ENCODE assay signal across 7 cellular contexts in the genomic region with DNA sequence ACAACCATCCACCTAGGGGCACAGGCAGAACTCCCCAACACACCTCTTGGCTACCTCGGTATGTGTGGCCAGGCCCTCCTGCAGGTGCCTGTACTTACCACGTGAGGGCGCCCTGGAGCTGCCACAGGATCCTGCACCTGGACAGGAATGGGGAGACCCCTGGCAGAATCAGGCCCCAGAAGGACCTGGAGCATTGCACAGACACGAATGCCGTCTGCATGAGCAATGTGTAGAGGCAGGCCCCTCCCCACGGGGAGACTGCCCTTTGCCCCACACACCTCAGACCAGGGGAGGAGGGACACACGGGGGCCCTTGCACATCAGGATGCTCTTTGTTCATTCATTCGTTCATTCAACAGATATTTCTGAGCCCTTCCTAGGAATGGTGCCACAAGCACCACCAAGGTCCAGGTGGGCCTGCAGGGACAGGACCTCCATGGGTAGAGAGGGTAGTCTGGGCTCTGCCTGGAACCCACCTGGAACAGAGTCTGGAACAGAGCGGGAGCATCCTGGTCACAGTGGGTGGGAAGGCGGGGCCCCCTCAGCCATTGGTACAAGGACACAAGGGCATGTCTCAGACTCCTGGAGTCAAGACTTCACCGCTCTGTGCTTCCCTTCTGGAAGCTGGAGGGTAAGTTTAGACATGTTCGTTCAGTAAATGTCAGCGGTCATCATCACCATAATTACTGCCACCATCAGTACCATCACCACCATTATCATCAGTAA. TPM values are rescaled to one million over a fixed set of nuclear protein-coding genes. Genes with fewer than 3 reads are reported as not detected.
A peak's percentile ranks its signal among the peaks of the same experiment; 100 is the strongest.
DNase-seq lines count a peak whose midpoint lies in the region; ATAC-seq, FAIRE-seq and TF ChIP-seq lines count a peak whose summit lies in the region.

No MANE protein-coding gene starts in this region.

- H3K27ac Mint-ChIP-seq in activated CD4-positive, alpha-beta T cell treated with anti-CD3 and anti-CD28 coated beads, Interleukin-2, amount 10 ng/mL, durations not matched to agents 24 days and 14 days = no peak overlapping the region
- no peak overlapping the region for H3K27ac Mint-ChIP-seq in nephron

- no peak overlapping the region for H3K9ac ChIP-seq in Loucy (ENCODE audit: low read depth, low read length, poor library complexity, severe bottlenecking)

- no peak overlapping the region for H3K27ac ChIP-seq in effector memory CD4-positive, alpha-beta T cell (ENCODE audit: insufficient read depth, low read length, poor library complexity, severe bottlenecking)

- intact Hi-C loops in activated CD4-positive, alpha-beta T cell treated with anti-CD3 and anti-CD28 coated beads, Interleukin-2, amount 10 ng/mL, durations not matched to agents 24 days and 14 days (cut with micrococcal nuclease) = no loop called here

- no peak overlapping the region for H3K4me3 ChIP-seq in Loucy (ENCODE audit: low read length, poor library complexity, severe bottlenecking)
- no peak overlapping the region for H3K4me3 ChIP-seq in effector memory CD4-positive, alpha-beta T cell (ENCODE audit: insufficient read depth, low read depth, low read length, poor library complexity, severe bottlenecking)

- peak; percentile 96 for FAIRE-seq in urothelium cell line (lab: Jason Lieb, UNC)

- no peaks in the 10 kb centered on the region for H3F3A ChIP-seq in Loucy (ENCODE audit: low read depth)

- no peaks in the 10 kb centered on the region for H4K20me1 ChIP-seq in Loucy (ENCODE audit: insufficient read depth, low read length, poor library complexity, severe bottlenecking)

- H3K27me3 Mint-ChIP-seq in activated CD4-positive, alpha-beta T cell treated with anti-CD3 and anti-CD28 coated beads, Interleukin-2, amount 10 ng/mL, durations not matched to agents 24 days and 14 days = peaks cover 19% of the 10 kb centered on the region
- H3K27me3 Mint-ChIP-seq in nephron (ENCODE audit: low read depth) = peaks cover 58% of the 10 kb centered on the region

- DNase-seq in GM03348 (ENCODE audit: low spot score) (peak; percentile 77), urothelium cell line (ENCODE audit: low spot score) (peak; percentile 80)
- peak; percentile 86 for DNase-seq in activated CD4-positive, alpha-beta T cell treated with anti-CD3 and anti-CD28 coated beads, Interleukin-2, amount 10 ng/mL, durations not matched to agents 24 days and 14 days
- DNase-seq in effector memory CD4-positive, alpha-beta T cell = peak in 2 of 3 donors; percentile 16 to 26

- no peaks in the 10 kb centered on the region for H3K9me3 ChIP-seq in Loucy (ENCODE audit: insufficient read depth, low read depth, low read length)
- H3K9me3 ChIP-seq in effector memory CD4-positive, alpha-beta T cell (ENCODE audit: control insufficient read depth, low read length) = no peaks in the 10 kb centered on the region

- no peaks in the 10 kb centered on the region for H3K9me2 ChIP-seq in Loucy (replicated peaks; ENCODE audit: low read depth, low read length)

- no peaks in the 10 kb centered on the region for H3K4me1 ChIP-seq in Loucy (ENCODE audit: insufficient read depth, low read length, poor library complexity, severe bottlenecking)
- H3K4me1 ChIP-seq in effector memory CD4-positive, alpha-beta T cell (ENCODE audit: control insufficient read depth, insufficient read depth, low read length, poor library complexity, severe bottlenecking) = peaks cover 10% of the 10 kb centered on the region

- no peak overlapping the region for H3K4me2 ChIP-seq in Loucy (ENCODE audit: low read depth, low read length, poor library complexity, severe bottlenecking)

- H3K9me3 Mint-ChIP-seq in activated CD4-positive, alpha-beta T cell treated with anti-CD3 and anti-CD28 coated beads, Interleukin-2, amount 10 ng/mL, durations not matched to agents 24 days and 14 days = no peaks in the 10 kb centered on the region
- no peaks in the 10 kb centered on the region for H3K9me3 Mint-ChIP-seq in nephron

- peaks cover 6% of the 10 kb centered on the region for H3K4me1 Mint-ChIP-seq in activated CD4-positive, alpha-beta T cell treated with anti-CD3 and anti-CD28 coated beads, Interleukin-2, amount 10 ng/mL, durations not matched to agents 24 days and 14 days
- H3K4me1 Mint-ChIP-seq in nephron = no peaks in the 10 kb centered on the region

- no peak overlapping the region for H2AFZ ChIP-seq in Loucy (ENCODE audit: low read length)

- peak; percentile 90 for TF ChIP-seq CTCF in Loucy (conservative IDR thresholded peaks at IDR 0.05; ENCODE audit: low read length)
- peak; percentile 62 to 69 (median 62) for TF ChIP-seq CTCF in nephron (IDR thresholded peaks at IDR 0.05; ENCODE audit: unreplicated experiment in 3 of 3)

- ATAC-seq in GM21360 (IDR thresholded peaks at IDR 0.05; ENCODE audit: unreplicated experiment) = no peak

- H3K27me3 ChIP-seq in Loucy (ENCODE audit: insufficient read depth, low read length, poor library complexity, severe bottlenecking) = no peaks in the 10 kb centered on the region
- peaks cover 23% of the 10 kb centered on the region for H3K27me3 ChIP-seq in effector memory CD4-positive, alpha-beta T cell (replicated peaks; ENCODE audit: control insufficient read depth, insufficient read depth, low read length, poor library complexity, severe bottlenecking)

- no peaks in the 10 kb centered on the region for H3K79me2 ChIP-seq in Loucy (ENCODE audit: insufficient read depth, low read length)

- H3K36me3 ChIP-seq in Loucy (ENCODE audit: insufficient read depth, low read length) = no peaks in the 10 kb centered on the region
- H3K36me3 ChIP-seq in effector memory CD4-positive, alpha-beta T cell (ENCODE audit: control insufficient read depth, insufficient read depth, low read length) = no peaks in the 10 kb centered on the region

- H3K36me3 Mint-ChIP-seq in activated CD4-positive, alpha-beta T cell treated with anti-CD3 and anti-CD28 coated beads, Interleukin-2, amount 10 ng/mL, durations not matched to agents 24 days and 14 days (ENCODE audit: low read depth) = no peaks in the 10 kb centered on the region
- H3K36me3 Mint-ChIP-seq in nephron (ENCODE audit: low read depth) = no peaks in the 10 kb centered on the region

- H3K4me3 Mint-ChIP-seq in activated CD4-positive, alpha-beta T cell treated with anti-CD3 and anti-CD28 coated beads, Interleukin-2, amount 10 ng/mL, durations not matched to agents 24 days and 14 days = no peak overlapping the region
- H3K4me3 Mint-ChIP-seq in nephron = no peak overlapping the region

RNA-seq across cellular contexts. Expression of gene YTHDF1, which starts 32.3 kb away (rescaled TPM):
- 44.5 and 48.6 TPM in 2 replicates for total RNA-seq in activated CD4-positive, alpha-beta T cell treated with anti-CD3 and anti-CD28 coated beads, Interleukin-2, amount 10 ng/mL, durations not matched to agents 24 days and 14 days

RNA-seq across cellular contexts. Expression of gene BIRC7, which starts 52.1 kb away (rescaled TPM):
- total RNA-seq in activated CD4-positive, alpha-beta T cell treated with anti-CD3 and anti-CD28 coated beads, Interleukin-2, amount 10 ng/mL, durations not matched to agents 24 days and 14 days = not detected in 2 replicates

Comparison
In these comparisons a context has a peak if more than half of its experiments do, and no peak if none do; other contexts are left out.
1. DNase-seq: peak in every context shown above with its lines; median percentile 86 in activated CD4-positive, alpha-beta T cell treated with anti-CD3 and anti-CD28 coated beads, Interleukin-2, amount 10 ng/mL, durations not matched to agents 24 days and 14 days; 80 in urothelium cell line; 77 in GM03348; 21 in effector memory CD4-positive, alpha-beta T cell.